In genomic region chr16:87945351-87946042, GRCh38 we compare ENCODE assay signal across 8 cellular contexts. TPM values are rescaled to one million over a fixed set of nuclear protein-coding genes. Genes with fewer than 3 reads are reported as not detected.
DNase-seq lines count a peak whose midpoint lies in the region; ATAC-seq, FAIRE-seq and TF ChIP-seq lines count a peak whose summit lies in the region.

No MANE protein-coding gene starts in this region.

- peak overlapping the region; percentile 64 for H3K4me3 Mint-ChIP-seq in Calu3 (ENCODE audit: low read depth, unreplicated experiment)
- no peak overlapping the region for H3K4me3 Mint-ChIP-seq in activated T-helper 2 cell treated with anti-CD3 and anti-CD28 coated beads, Interferon-gamma antibody, Interleukin-2, Interleukin-4, amounts not matched to agents 10 μg/mL and 5 μg/mL and 100 μg/mL, durations not matched to agents 14 hours and 24 hours and 36 hours (ENCODE audit: low read depth)

- no peak for TF ChIP-seq POLR2A in K562 (conservative IDR thresholded peaks at IDR 0.05)
- TF ChIP-seq POLR2A in gastrocnemius medialis (IDR thresholded peaks at IDR 0.05), result peak in 1 of 2 donors; percentile 27

- 46% methylated on average over 20 of the region's 22 CpGs for WGBS in K562 (ENCODE audit: insufficient coverage, low coverage, missing lambda C conversion rate)

- peaks cover 39% of the 10 kb centered on the region for H3K36me3 Mint-ChIP-seq in Calu3 (ENCODE audit: insufficient read depth, unreplicated experiment)
- H3K36me3 Mint-ChIP-seq in activated T-helper 2 cell treated with anti-CD3 and anti-CD28 coated beads, Interferon-gamma antibody, Interleukin-2, Interleukin-4, amounts not matched to agents 10 μg/mL and 5 μg/mL and 100 μg/mL, durations not matched to agents 14 hours and 24 hours and 36 hours (ENCODE audit: low read depth), result no peaks in the 10 kb centered on the region

- H3K4me1 ChIP-seq in K562 (replicated peaks in 1 of 2; ENCODE audit: control insufficient read depth in 2 of 2, insufficient read depth in 2 of 2, low read length in 2 of 2) (peaks cover 3 to 18% of the 10 kb centered on the region in 2 experiments; a peak in 4 of 5 replicates), gastrocnemius medialis (peaks cover 0 to 6% of the 10 kb centered on the region in 2 donors)

- H3K27me3 ChIP-seq in K562 (ENCODE audit: control insufficient read depth in 2 of 2, insufficient read depth in 2 of 2, low read length in 2 of 2) (no peaks in the 10 kb centered on the region), gastrocnemius medialis (no peaks in the 10 kb centered on the region)

- no peak for FAIRE-seq in K562 (lab: Jason Lieb, UNC)

- TF ChIP-seq CTCF in Calu3 (IDR thresholded peaks at IDR 0.05; ENCODE audit: unreplicated experiment) (no peak), K562 (IDR thresholded peaks at IDR 0.05 in 2 of 3, conservative IDR thresholded peaks at IDR 0.05 in 1 of 3; ENCODE audit: insufficient read depth in 2 of 3, low read depth in 1 of 3, low read length in 3 of 3) (no peak), gastrocnemius medialis (IDR thresholded peaks at IDR 0.05 in 4 of 5, conservative IDR thresholded peaks at IDR 0.05 in 1 of 5) (no peak)

- no peak for TF ChIP-seq RAD21 in K562 (CRISPR knock-in tag; conservative IDR thresholded peaks at IDR 0.05 in 1 of 2, IDR thresholded peaks at IDR 0.05 in 1 of 2)

- BruUV-seq in Calu3 (replicated peaks; lab: Mats Ljungman, UMichigan), result no TSS peak
- BruUV-seq in K562 (replicated peaks; lab: Mats Ljungman, UMichigan), result no TSS peak

- ATAC-seq in K562 (peak; percentile 60), gastrocnemius medialis (peak; percentile 27 to 55)
- no peak for ATAC-seq in activated CD4-positive, CD25-positive, alpha-beta regulatory T cell treated with anti-CD3 and anti-CD28 coated beads, Interleukin-2, amount 50 U/mL, for 24 hours

- no peaks in the 10 kb centered on the region for H3K9me1 ChIP-seq in K562 (ENCODE audit: control insufficient read depth, insufficient read depth, low read length)

- H3K27ac ChIP-seq in K562 (ENCODE audit: extremely low read depth, low read depth, low read length) (no peak overlapping the region; the same call in 2 of the 3 replicates), gastrocnemius medialis (peak overlapping the region in 2 of 4 donors; percentile 27 to 32)

- H3K4me3 ChIP-seq in K562 (no peak overlapping the region), gastrocnemius medialis (peak overlapping the region; percentile 27 to 38 (median 35))

- CTCF ChIA-PET in Calu3 (lab: Charles Lee), result interaction anchor here (0.6 to 1.5 kb wide), 6 partner anchors 15 to 492 kb away, joined by 3 to 4 read pairs (median 4); no protein-coding TSS in a partner anchor
- CTCF ChIA-PET in K562 (lab: Yijun Ruan, JAX; ENCODE audit: low intra/inter-chr PET ratio), result no interaction called here

- no peaks in the 10 kb centered on the region for H3K9me3 Mint-ChIP-seq in Calu3 (ENCODE audit: low read depth, unreplicated experiment)
- H3K9me3 Mint-ChIP-seq in activated T-helper 2 cell treated with anti-CD3 and anti-CD28 coated beads, Interferon-gamma antibody, Interleukin-2, Interleukin-4, amounts not matched to agents 10 μg/mL and 5 μg/mL and 100 μg/mL, durations not matched to agents 14 hours and 24 hours and 36 hours, result no peaks in the 10 kb centered on the region

- H3K36me3 ChIP-seq in K562 (ENCODE audit: control insufficient read depth, insufficient read depth, low read length) (no peaks in the 10 kb centered on the region), gastrocnemius medialis (no peaks in the 10 kb centered on the region)

- no peaks in the 10 kb centered on the region for H3K79me2 ChIP-seq in K562 (ENCODE audit: control insufficient read depth, insufficient read depth, low read length)

- intact Hi-C loops in Calu3 (cut with micrococcal nuclease; ENCODE audit: unreplicated experiment), result no loop called here
- intact Hi-C loops in K562 (cut with micrococcal nuclease), result no loop called here
- intact Hi-C loops in gastrocnemius medialis (cut with DNase I; ENCODE audit: low total_unique reads), result no loop called here
- intact Hi-C loops in activated T-helper 2 cell treated with anti-CD3 and anti-CD28 coated beads, Interferon-gamma antibody, Interleukin-2, Interleukin-4, amounts not matched to agents 10 μg/mL and 5 μg/mL and 100 μg/mL, durations not matched to agents 14 hours and 24 hours and 36 hours (cut with micrococcal nuclease), result no loop called here

- no peaks in the 10 kb centered on the region for H3K27me3 Mint-ChIP-seq in Calu3 (ENCODE audit: unreplicated experiment)
- H3K27me3 Mint-ChIP-seq in activated T-helper 2 cell treated with anti-CD3 and anti-CD28 coated beads, Interferon-gamma antibody, Interleukin-2, Interleukin-4, amounts not matched to agents 10 μg/mL and 5 μg/mL and 100 μg/mL, durations not matched to agents 14 hours and 24 hours and 36 hours (ENCODE audit: low read depth), result no peaks in the 10 kb centered on the region

- H4K20me1 ChIP-seq in K562 (replicated peaks; ENCODE audit: control insufficient read depth, insufficient read depth, low read length), result no peaks in the 10 kb centered on the region

- H3K9me3 ChIP-seq in K562 (replicated peaks; ENCODE audit: control insufficient read depth, insufficient read depth, low read depth, low read length) (no peaks in the 10 kb centered on the region), gastrocnemius medialis (no peaks in the 10 kb centered on the region)

- H3K27ac Mint-ChIP-seq in Calu3 (ENCODE audit: unreplicated experiment), result peak overlapping the region; percentile 97
- H3K27ac Mint-ChIP-seq in activated T-helper 2 cell treated with anti-CD3 and anti-CD28 coated beads, Interferon-gamma antibody, Interleukin-2, Interleukin-4, amounts not matched to agents 10 μg/mL and 5 μg/mL and 100 μg/mL, durations not matched to agents 14 hours and 24 hours and 36 hours, result no peak overlapping the region

- DNase-seq in Calu3 (peak; percentile 98), NCI-H2081 treated with DMSO at 0.1 percent for 48 hours (lab: John Stamatoyannopoulos, UW) (peak; percentile 68), K562 (ENCODE audit: extremely low read depth in 1 of 4, low spot score in 3 of 4) (no peak), iPS-NIHi11 (ENCODE audit: low spot score) (peak; percentile 70), gastrocnemius medialis (no peak)
- no peak for DNase-seq in NK-92 treated with Interleukin-12 subunit alpha and Interleukin-12 subunit beta, amount 100 ng/mL, for 24 hours (lab: John Stamatoyannopoulos, UW)
- no peak for DNase-seq in activated T-helper 2 cell treated with anti-CD3 and anti-CD28 coated beads, Interferon-gamma antibody, Interleukin-2, Interleukin-4, amounts not matched to agents 10 μg/mL and 5 μg/mL and 100 μg/mL, durations not matched to agents 14 hours and 24 hours and 36 hours (ENCODE audit: low spot score)

- POLR2A ChIA-PET in K562 (lab: Yijun Ruan, JAX), result interaction anchor here (0.7 kb wide), 1 partner anchor 476 kb away, joined by 3 read pairs; no protein-coding TSS in a partner anchor

- in situ Hi-C loops in K562 (cut with MboI) (no loop called here), gastrocnemius medialis (cut with MboI; ENCODE audit: low sequenced_read_pairs in 4 of 4) (no loop called here)

- H3K4me1 Mint-ChIP-seq in Calu3 (ENCODE audit: low read depth, unreplicated experiment), result peaks cover 41% of the 10 kb centered on the region
- H3K4me1 Mint-ChIP-seq in activated T-helper 2 cell treated with anti-CD3 and anti-CD28 coated beads, Interferon-gamma antibody, Interleukin-2, Interleukin-4, amounts not matched to agents 10 μg/mL and 5 μg/mL and 100 μg/mL, durations not matched to agents 14 hours and 24 hours and 36 hours (ENCODE audit: low read depth), result peaks cover 21% of the 10 kb centered on the region

- H3K9ac ChIP-seq in K562 (ENCODE audit: insufficient read depth in 1 of 2, low read depth in 2 of 2, low read length in 2 of 2), result peak overlapping the region in 1 of 2 experiments; percentile 78; a peak in 2 of 4 replicates

- no peak for TF ChIP-seq EP300 in K562 (IDR thresholded peaks at IDR 0.05; ENCODE audit: low read length)

- peak overlapping the region; percentile 85 for H2AFZ ChIP-seq in K562 (ENCODE audit: low read depth, low read length)

- peak overlapping the region; percentile 27; the same call in 1 of the 2 replicates for H3K4me2 ChIP-seq in K562 (ENCODE audit: insufficient read depth, low read length)

RNA-seq across cellular contexts. Expression of gene BANP, which starts 5.7 kb away (rescaled TPM):
- total RNA-seq in Calu3 (2022) (47.5 and 49.6 TPM in 2 replicates), K562 (2014; rRNA removed) (17.1 and 22.1 TPM in 2 replicates), K562 (2014; rRNA removed; fragmentation: Illumina TruSeq; extraction: Trizol) (10.7 and 15.6 TPM in 2 replicates), K562 (2015; rRNA removed; fragmentation: Illumina TruSeq; extraction: Trizol) (14.4 and 16.1 TPM in 2 replicates), K562 (2021) (21.7 and 25.7 TPM in 2 replicates), gastrocnemius medialis (10 to 100 TPM in 3 of 4 donors, 1 to 10 TPM in 1; 7.0 to 20.6 (median 16.1) TPM)
- total RNA-seq in K562 (2011; cell fraction: chromatin; rRNA removed; ENCODE audit: low replicate concordance), result 107 and 121 TPM in 2 replicates
- total RNA-seq in K562 (2011; cell fraction: nucleolus; rRNA removed), result 56.7 and 71.4 TPM in 2 replicates
- total RNA-seq in K562 (2011; cell fraction: nucleoplasm; rRNA removed), result 79.5 and 85.3 TPM in 2 replicates
- polyA plus RNA-seq in K562 (2011; rRNA removed) (12.1 and 13.1 TPM in 2 replicates), K562 (2014; fragmentation: Illumina TruSeq; extraction: Trizol) (13.0 and 19.2 TPM in 2 replicates), K562 (2014; fragmentation: Nextera tagmentation; extraction: Ambion mirVana) (1 to 10 TPM; 4.6 to 4.7 TPM), K562 (2014; rRNA removed) (16.0 and 19.0 TPM in 2 replicates)
- polyA plus RNA-seq in K562 (2011; cell fraction: cytosol; rRNA removed), result 13.7 and 18.2 TPM in 2 replicates
- 30.9 and 42.3 TPM in 2 replicates for polyA plus RNA-seq in K562 (2011; cell fraction: nucleus; rRNA removed)
- 19.2 and 21.4 TPM in 2 replicates for polyA plus RNA-seq in K562 (2012)
- polyA minus RNA-seq in K562 (2011; rRNA and poly(A)+ RNA removed), result 22.0 and 25.5 TPM in 2 replicates
- polyA minus RNA-seq in K562 (2011; cell fraction: cytosol; rRNA and poly(A)+ RNA removed), result 12.1 and 21.2 TPM in 2 replicates
- 32.4 and 45.1 TPM in 2 replicates for polyA minus RNA-seq in K562 (2011; cell fraction: nucleus; rRNA and poly(A)+ RNA removed)
- 39.7 and 40.8 TPM in 2 replicates for total RNA-seq in activated T-helper 2 cell treated with anti-CD3 and anti-CD28 coated beads, Interferon-gamma antibody, Interleukin-2, Interleukin-4, amounts not matched to agents 10 μg/mL and 5 μg/mL and 100 μg/mL, durations not matched to agents 14 hours and 24 hours and 36 hours

RNA-seq across cellular contexts. Expression of gene CA5A, which starts 9.2 kb away (rescaled TPM):
- total RNA-seq in Calu3 (2022) (not detected in 2 replicates), K562 (2014; rRNA removed) (not detected in 2 replicates), K562 (2014; rRNA removed; fragmentation: Illumina TruSeq; extraction: Trizol) (not detected in 2 replicates), K562 (2015; rRNA removed; fragmentation: Illumina TruSeq; extraction: Trizol) (not detected in 2 replicates), K562 (2021) (not detected in 2 replicates), gastrocnemius medialis (not detected)
- not detected in 2 replicates for total RNA-seq in K562 (2011; cell fraction: chromatin; rRNA removed; ENCODE audit: low replicate concordance)
- 0.66 TPM in 1 of 2 replicates, not detected in the other for total RNA-seq in K562 (2011; cell fraction: nucleolus; rRNA removed)
- total RNA-seq in K562 (2011; cell fraction: nucleoplasm; rRNA removed), result not detected in 2 replicates
- polyA plus RNA-seq in K562 (2011; rRNA removed) (not detected in 2 replicates), K562 (2014; fragmentation: Illumina TruSeq; extraction: Trizol) (not detected in 2 replicates), K562 (2014; fragmentation: Nextera tagmentation; extraction: Ambion mirVana) (not detected), K562 (2014; rRNA removed) (not detected in 2 replicates)
- not detected in 2 replicates for polyA plus RNA-seq in K562 (2011; cell fraction: cytosol; rRNA removed)
- polyA plus RNA-seq in K562 (2011; cell fraction: nucleus; rRNA removed), result 0.18 TPM in 1 of 2 replicates, not detected in the other
- 0.07 and 0.15 TPM in 2 replicates for polyA plus RNA-seq in K562 (2012)
- polyA minus RNA-seq in K562 (2011; rRNA and poly(A)+ RNA removed), result 0.04 TPM in 1 of 2 replicates, not detected in the other
- not detected in 2 replicates for polyA minus RNA-seq in K562 (2011; cell fraction: cytosol; rRNA and poly(A)+ RNA removed)
- polyA minus RNA-seq in K562 (2011; cell fraction: nucleus; rRNA and poly(A)+ RNA removed), result not detected in 2 replicates
- not detected in 2 replicates for total RNA-seq in activated T-helper 2 cell treated with anti-CD3 and anti-CD28 coated beads, Interferon-gamma antibody, Interleukin-2, Interleukin-4, amounts not matched to agents 10 μg/mL and 5 μg/mL and 100 μg/mL, durations not matched to agents 14 hours and 24 hours and 36 hours

Comparison
In these comparisons a context has a peak if more than half of its experiments do, and no peak if none do; other contexts are left out.
1. DNase-seq: peak in Calu3 (single experiment), NCI-H2081 treated with DMSO at 0.1 percent for 48 hours (single experiment) and iPS-NIHi11 (single experiment); none in K562 (0 of 4), gastrocnemius medialis (0 of 2), NK-92 treated with Interleukin-12 subunit alpha and Interleukin-12 subunit beta, amount 100 ng/mL, for 24 hours (single experiment) and activated T-helper 2 cell treated with anti-CD3 and anti-CD28 coated beads, Interferon-gamma antibody, Interleukin-2, Interleukin-4, amounts not matched to agents 10 μg/mL and 5 μg/mL and 100 μg/mL, durations not matched to agents 14 hours and 24 hours and 36 hours (single experiment).
2. ATAC-seq: peak in K562 (single experiment) and gastrocnemius medialis (2 of 2); none in activated CD4-positive, CD25-positive, alpha-beta regulatory T cell treated with anti-CD3 and anti-CD28 coated beads, Interleukin-2, amount 50 U/mL, for 24 hours (0 of 2).